25 cellular contexts compared by ENCODE assay signal in the genomic region with DNA sequence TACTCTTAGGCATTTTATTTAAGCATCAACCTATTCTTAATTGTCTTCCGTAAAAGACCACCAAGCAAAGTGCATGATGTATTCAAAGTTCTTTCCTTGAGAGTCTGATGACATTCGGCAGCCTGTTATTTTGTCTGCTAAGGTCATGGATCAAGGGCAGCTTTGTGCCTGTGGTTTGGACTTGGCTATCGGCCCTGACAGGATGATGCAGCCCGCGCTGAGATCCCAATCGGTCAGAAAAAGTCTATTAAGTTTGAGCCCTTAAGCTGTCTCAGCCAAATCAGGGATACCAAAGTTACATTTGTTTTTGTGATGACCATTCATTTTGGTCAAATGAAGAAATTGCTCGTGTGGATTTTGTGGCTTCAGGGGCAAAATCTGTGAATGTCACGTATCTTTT.
"Had no signal": no experiment of that assay in that cellular context is flagged by ENCODE, and none has a peak within 500 bp of the region (broad histone marks: within the 10 kb centered on the region; RNA-seq: fewer than 3 reads in every experiment).

No MANE protein-coding gene starts in this region.

- H3K4me1 Mint-ChIP-seq: activated B cell treated with CpG ODN at 0.5 μM for 24 hours; stimulated activated memory B cell treated with anti-CD40 and anti-IgM and Interleukin-4, amounts not matched to agents 10 μg/mL and 1 μg/mL and 100 μg/mL, for 72 hours had no signal

- H3K27me3 ChIP-seq: adrenal gland, ascending aorta had no signal

- H3K27ac Mint-ChIP-seq: activated B cell treated with CpG ODN at 0.5 μM for 24 hours; activated naive CD8-positive, alpha-beta T cell; activated T-helper 2 cell treated with anti-CD3 and anti-CD28 coated beads, Interferon-gamma antibody, Interleukin-2, Interleukin-4, amounts not matched to agents 10 μg/mL and 5 μg/mL and 100 μg/mL, durations not matched to agents 14 hours and 24 hours and 36 hours; stimulated activated memory B cell treated with anti-CD40 and anti-IgM and Interleukin-4, amounts not matched to agents 10 μg/mL and 1 μg/mL and 100 μg/mL, for 72 hours; type B pancreatic cell had no signal

- H3K9me3 ChIP-seq: adrenal gland, ascending aorta, mucosa of descending colon, thoracic aorta had no signal

- H3K36me3 ChIP-seq: adrenal gland, ascending aorta, thoracic aorta had no signal

- H3K4me1 ChIP-seq: adrenal gland, ascending aorta had no signal

- H3K9me3 Mint-ChIP-seq: activated B cell treated with CpG ODN at 0.5 μM for 24 hours; activated T-cell treated with anti-CD3 and anti-CD28 coated beads, Interleukin-2, amount 50 U/mL, for 4 hours; activated T-helper 2 cell treated with anti-CD3 and anti-CD28 coated beads, Interferon-gamma antibody, Interleukin-2, Interleukin-4, amounts not matched to agents 10 μg/mL and 5 μg/mL and 100 μg/mL, durations not matched to agents 14 hours and 24 hours and 36 hours; stimulated activated memory B cell treated with anti-CD40 and anti-IgM and Interleukin-4, amounts not matched to agents 10 μg/mL and 1 μg/mL and 100 μg/mL, for 72 hours; type B pancreatic cell had no signal

- H3K36me3 Mint-ChIP-seq: activated naive CD8-positive, alpha-beta T cell; stimulated activated memory B cell treated with anti-CD40 and anti-IgM and Interleukin-4, amounts not matched to agents 10 μg/mL and 1 μg/mL and 100 μg/mL, for 72 hours; type B pancreatic cell had no signal

- FAIRE-seq: frontal cortex, small intestine had no signal

- ATAC-seq: activated T-cell treated with anti-CD3 and anti-CD28 coated beads, Interleukin-2, amount 50 U/mL, for 4 hours; mucosa of descending colon; sciatic nerve; stimulated activated memory B cell treated with anti-CD40 and anti-IgM and Interleukin-4, amounts not matched to agents 10 μg/mL and 1 μg/mL and 100 μg/mL, for 72 hours had no signal

- H3K4me3 ChIP-seq: adrenal gland, ascending aorta, mucosa of descending colon, thoracic aorta had no signal

- DNase-seq: activated B cell treated with CpG ODN at 0.5 μM for 24 hours; activated CD4-positive, alpha-beta T cell treated with anti-CD3 and anti-CD28 coated beads for 4 hours; activated CD4-positive, alpha-beta T cell treated with anti-CD3 and anti-CD28 coated beads, Interleukin-2, amount 50 U/mL, for 48 hours; activated CD8-positive, alpha-beta memory T cell treated with anti-CD3 and anti-CD28 coated beads, Interleukin-2, amount 50 U/mL, for 48 hours; activated naive CD4-positive, alpha-beta T cell; activated T-cell treated with anti-CD3 and anti-CD28 coated beads, Interleukin-2, amount 50 U/mL, for 4 hours; adrenal gland; central memory CD4-positive, alpha-beta T cell; dermis blood vessel endothelial cell; effector memory CD4-positive, alpha-beta T cell; glutamatergic neuron; hippocampal formation; mucosa of descending colon; occipital lobe; posterior cingulate gyrus; small intestine; stimulated activated CD4-positive, alpha-beta T cell treated with anti-CD3 and anti-CD28 coated beads, Interleukin-15, amount 100 ng/mL, for 24 hours had no signal

- H3K27me3 Mint-ChIP-seq: activated naive CD8-positive, alpha-beta T cell; type B pancreatic cell had no signal

- H3K27ac ChIP-seq: adrenal gland, ascending aorta, thoracic aorta had no signal

- H3K4me3 Mint-ChIP-seq: activated B cell treated with CpG ODN at 0.5 μM for 24 hours; activated naive CD8-positive, alpha-beta T cell; activated T-cell treated with anti-CD3 and anti-CD28 coated beads, Interleukin-2, amount 50 U/mL, for 4 hours; stimulated activated memory B cell treated with anti-CD40 and anti-IgM and Interleukin-4, amounts not matched to agents 10 μg/mL and 1 μg/mL and 100 μg/mL, for 72 hours; type B pancreatic cell had no signal
